Comparison of ENCODE assay signal across 8 cellular contexts in genomic region chr1:13701274-13701650, GRCh38. TPM values are rescaled to one million over a fixed set of nuclear protein-coding genes. Genes with fewer than 3 reads are reported as not detected.
DNase-seq lines count a peak whose midpoint lies in the region; TF ChIP-seq lines count a peak whose summit lies in the region.

No MANE protein-coding gene starts in this region.

- H3K9me2 ChIP-seq in MM.1S (replicated peaks; ENCODE audit: insufficient read depth, low read length), result no peaks in the 10 kb centered on the region

- peaks cover 4% of the 10 kb centered on the region for H3K9me3 Mint-ChIP-seq in activated CD4-positive, alpha-beta T cell treated with anti-CD3 and anti-CD28 coated beads, Interleukin-2, amount 10 ng/mL, durations not matched to agents 24 days and 14 days
- peaks cover 2% of the 10 kb centered on the region for H3K9me3 Mint-ChIP-seq in activated CD4-positive, alpha-beta memory T cell treated with anti-CD3 and anti-CD28 coated beads, Interleukin-2, amount 10 ng/mL, durations not matched to agents 7 days and 5 days

- H3K4me2 ChIP-seq in MM.1S (ENCODE audit: low read depth, low read length), result no peak overlapping the region

- no peaks in the 10 kb centered on the region for H4K20me1 ChIP-seq in MM.1S (ENCODE audit: insufficient read depth, low read length)

- H3K4me1 ChIP-seq in iPS-15b (ENCODE audit: control insufficient read depth, insufficient read depth, low read length), result no peaks in the 10 kb centered on the region
- peaks cover 1 to 17% (median 12%) of the 10 kb centered on the region in 5 donors for H3K4me1 ChIP-seq in subcutaneous abdominal adipose tissue (ENCODE audit: control insufficient read depth in 5 of 5, insufficient read depth in 5 of 5, low read length in 5 of 5)
- peaks cover 19% of the 10 kb centered on the region for H3K4me1 ChIP-seq in MM.1S (ENCODE audit: low read length)

- intact Hi-C loops in activated CD4-positive, alpha-beta T cell treated with anti-CD3 and anti-CD28 coated beads, Interleukin-2, amount 10 ng/mL, durations not matched to agents 24 days and 14 days (cut with micrococcal nuclease), result loop anchor here (1.0 kb wide), 1 partner anchor 29 kb away; no protein-coding TSS in a partner anchor

- H3K9me3 ChIP-seq in iPS-15b (ENCODE audit: control insufficient read depth, insufficient read depth, low read length) (no peaks in the 10 kb centered on the region), subcutaneous abdominal adipose tissue (ENCODE audit: control insufficient read depth in 5 of 5, low read length in 5 of 5) (peaks cover 0 to 6% (median 4%) of the 10 kb centered on the region in 5 donors), MM.1S (replicated peaks; ENCODE audit: insufficient read depth, low read length) (no peaks in the 10 kb centered on the region)

- peaks cover 21% of the 10 kb centered on the region; the same call in 1 of the 2 replicates for H3F3A ChIP-seq in MM.1S (ENCODE audit: insufficient read depth, low read length)

- peak overlapping the region; percentile 91 for H3K27ac Mint-ChIP-seq in activated CD4-positive, alpha-beta T cell treated with anti-CD3 and anti-CD28 coated beads, Interleukin-2, amount 10 ng/mL, durations not matched to agents 24 days and 14 days
- H3K27ac Mint-ChIP-seq in activated CD4-positive, alpha-beta memory T cell treated with anti-CD3 and anti-CD28 coated beads, Interleukin-2, amount 10 ng/mL, durations not matched to agents 7 days and 5 days, result peak overlapping the region; percentile 95

- H3K27ac ChIP-seq in subcutaneous abdominal adipose tissue (ENCODE audit: low read depth, low read length), result peak overlapping the region; percentile 47
- no peak overlapping the region for H3K27ac ChIP-seq in MM.1S (ENCODE audit: low read length)

- peaks cover 34% of the 10 kb centered on the region for H3K27me3 ChIP-seq in iPS-15b (ENCODE audit: control insufficient read depth, insufficient read depth, low read length)
- no peaks in the 10 kb centered on the region for H3K27me3 ChIP-seq in subcutaneous abdominal adipose tissue (ENCODE audit: control insufficient read depth in 5 of 5, insufficient read depth in 4 of 5, low read length in 5 of 5)
- no peaks in the 10 kb centered on the region for H3K27me3 ChIP-seq in MM.1S (replicated peaks; ENCODE audit: insufficient read depth, low read length)

- POLR2A ChIA-PET in activated CD4-positive, alpha-beta memory T cell treated with anti-CD3 and anti-CD28 coated beads, Interleukin-2, amount 10 ng/mL, durations not matched to agents 7 days and 5 days (lab: Charles Lee), result interaction anchor here (0.6 to 3.2 kb wide), 6 partner anchors 15 to 52 kb away, joined by 3 to 59 read pairs (median 4); no protein-coding TSS in a partner anchor

- peak overlapping the region; percentile 87 for H3K4me3 Mint-ChIP-seq in activated CD4-positive, alpha-beta T cell treated with anti-CD3 and anti-CD28 coated beads, Interleukin-2, amount 10 ng/mL, durations not matched to agents 24 days and 14 days
- peak overlapping the region; percentile 94 for H3K4me3 Mint-ChIP-seq in activated CD4-positive, alpha-beta memory T cell treated with anti-CD3 and anti-CD28 coated beads, Interleukin-2, amount 10 ng/mL, durations not matched to agents 7 days and 5 days

- H3K36me3 ChIP-seq in iPS-15b (ENCODE audit: control insufficient read depth, insufficient read depth, low read length) (no peaks in the 10 kb centered on the region), subcutaneous abdominal adipose tissue (ENCODE audit: control insufficient read depth in 5 of 5, insufficient read depth in 5 of 5, low read length in 5 of 5) (no peaks in the 10 kb centered on the region), MM.1S (replicated peaks; ENCODE audit: insufficient read depth, low read length) (no peaks in the 10 kb centered on the region)

- H3K79me2 ChIP-seq in MM.1S (ENCODE audit: low read length), result 0 out of 2 replicates have a peak, but pooled peaks cover 4% of the 10 kb centered on the region

- no peak overlapping the region for H3K9ac ChIP-seq in iPS-15b (ENCODE audit: low read depth, low read length)
- H3K9ac ChIP-seq in subcutaneous abdominal adipose tissue (ENCODE audit: low read length in 5 of 5), result peak overlapping the region; percentile 53 to 85 (median 70)
- no peak overlapping the region for H3K9ac ChIP-seq in MM.1S (ENCODE audit: low read length)

- no peak for TF ChIP-seq CTCF in MM.1S (IDR thresholded peaks at IDR 0.05; ENCODE audit: low read length)

- H3K4me3 ChIP-seq in iPS-15b (ENCODE audit: low read depth, low read length) (peak overlapping the region; percentile 66), subcutaneous abdominal adipose tissue (ENCODE audit: low read depth in 1 of 5, low read length in 5 of 5) (peak overlapping the region in 4 of 5 donors; percentile 79 to 87 (median 84)), MM.1S (ENCODE audit: low read length) (no peak overlapping the region)

- CTCF ChIA-PET in activated CD4-positive, alpha-beta memory T cell treated with anti-CD3 and anti-CD28 coated beads, Interleukin-2, amount 10 ng/mL, durations not matched to agents 7 days and 5 days (lab: Charles Lee), result interaction anchor here (1.3 kb wide), 1 partner anchor 24 kb away, joined by 3 read pairs; no protein-coding TSS in a partner anchor

- no peak for DNase-seq in activated CD4-positive, alpha-beta T cell treated with anti-CD3 and anti-CD28 coated beads, Interleukin-2, amount 10 ng/mL, durations not matched to agents 24 days and 14 days
- no peak for DNase-seq in activated CD4-positive, alpha-beta T cell treated with anti-CD3 and anti-CD28 coated beads, Interleukin-2, amount 50 U/mL, for 1 hour
- no peak for DNase-seq in activated CD4-positive, alpha-beta memory T cell treated with anti-CD3 and anti-CD28 coated beads, Interleukin-2, amount 10 ng/mL, durations not matched to agents 7 days and 5 days
- DNase-seq in GM19240 (ENCODE audit: insufficient read length, low spot score), result no peak
- no peak for DNase-seq in epidermal melanocyte (ENCODE audit: insufficient read length, low spot score)
- DNase-seq in MM.1S, result no peak

- peaks cover 17% of the 10 kb centered on the region for H3K36me3 Mint-ChIP-seq in activated CD4-positive, alpha-beta T cell treated with anti-CD3 and anti-CD28 coated beads, Interleukin-2, amount 10 ng/mL, durations not matched to agents 24 days and 14 days (ENCODE audit: low read depth)
- H3K36me3 Mint-ChIP-seq in activated CD4-positive, alpha-beta memory T cell treated with anti-CD3 and anti-CD28 coated beads, Interleukin-2, amount 10 ng/mL, durations not matched to agents 7 days and 5 days (ENCODE audit: low read depth), result peaks cover 16% of the 10 kb centered on the region

- H2AFZ ChIP-seq in MM.1S (ENCODE audit: low read length), result no peak overlapping the region

- H3K27me3 Mint-ChIP-seq in activated CD4-positive, alpha-beta T cell treated with anti-CD3 and anti-CD28 coated beads, Interleukin-2, amount 10 ng/mL, durations not matched to agents 24 days and 14 days, result no peaks in the 10 kb centered on the region
- H3K27me3 Mint-ChIP-seq in activated CD4-positive, alpha-beta memory T cell treated with anti-CD3 and anti-CD28 coated beads, Interleukin-2, amount 10 ng/mL, durations not matched to agents 7 days and 5 days, result no peaks in the 10 kb centered on the region

- peaks cover 42% of the 10 kb centered on the region for H3K4me1 Mint-ChIP-seq in activated CD4-positive, alpha-beta T cell treated with anti-CD3 and anti-CD28 coated beads, Interleukin-2, amount 10 ng/mL, durations not matched to agents 24 days and 14 days
- peaks cover 54% of the 10 kb centered on the region for H3K4me1 Mint-ChIP-seq in activated CD4-positive, alpha-beta memory T cell treated with anti-CD3 and anti-CD28 coated beads, Interleukin-2, amount 10 ng/mL, durations not matched to agents 7 days and 5 days

RNA-seq across cellular contexts. Expression of gene PRDM2, which starts 1.3 kb away (rescaled TPM):
- 44.5 and 45.9 TPM in 2 replicates for total RNA-seq in activated CD4-positive, alpha-beta T cell treated with anti-CD3 and anti-CD28 coated beads, Interleukin-2, amount 10 ng/mL, durations not matched to agents 24 days and 14 days
- 10 to 100 TPM; 56.3 to 58.4 TPM for total RNA-seq in activated CD4-positive, alpha-beta memory T cell treated with anti-CD3 and anti-CD28 coated beads, Interleukin-2, amount 10 ng/mL, durations not matched to agents 7 days and 5 days

Comparison
In these comparisons a context has a peak if more than half of its experiments do, and no peak if none do; other contexts are left out.
1. H3K9ac ChIP-seq: peak in subcutaneous abdominal adipose tissue (5 of 5); none in iPS-15b (single experiment) and MM.1S (single experiment).